ENCODE assay signal across 1 cellular context in genomic region chr1:12577020-12577419, GRCh38.
TF ChIP-seq lines count a peak whose summit lies in the region.

No MANE protein-coding gene starts in this region.

TF ChIP-seq in HepG2, 621 proteins besides CTCF, POLR2A, EP300 and RAD21:
- no peak for TF ChIP-seq ZSCAN9 (CRISPR knock-in tag; IDR thresholded peaks at IDR 0.05; ENCODE audit: borderline replicate concordance)
- TF ChIP-seq ATF7 (IDR thresholded peaks at IDR 0.05), result peak; percentile 47; the same call in 1 of the 2 replicates
- TF ChIP-seq ATF7 (CRISPR knock-in tag; IDR thresholded peaks at IDR 0.05), result no peak
